ENCODE assay signal across 12 cellular contexts in the genomic region with DNA sequence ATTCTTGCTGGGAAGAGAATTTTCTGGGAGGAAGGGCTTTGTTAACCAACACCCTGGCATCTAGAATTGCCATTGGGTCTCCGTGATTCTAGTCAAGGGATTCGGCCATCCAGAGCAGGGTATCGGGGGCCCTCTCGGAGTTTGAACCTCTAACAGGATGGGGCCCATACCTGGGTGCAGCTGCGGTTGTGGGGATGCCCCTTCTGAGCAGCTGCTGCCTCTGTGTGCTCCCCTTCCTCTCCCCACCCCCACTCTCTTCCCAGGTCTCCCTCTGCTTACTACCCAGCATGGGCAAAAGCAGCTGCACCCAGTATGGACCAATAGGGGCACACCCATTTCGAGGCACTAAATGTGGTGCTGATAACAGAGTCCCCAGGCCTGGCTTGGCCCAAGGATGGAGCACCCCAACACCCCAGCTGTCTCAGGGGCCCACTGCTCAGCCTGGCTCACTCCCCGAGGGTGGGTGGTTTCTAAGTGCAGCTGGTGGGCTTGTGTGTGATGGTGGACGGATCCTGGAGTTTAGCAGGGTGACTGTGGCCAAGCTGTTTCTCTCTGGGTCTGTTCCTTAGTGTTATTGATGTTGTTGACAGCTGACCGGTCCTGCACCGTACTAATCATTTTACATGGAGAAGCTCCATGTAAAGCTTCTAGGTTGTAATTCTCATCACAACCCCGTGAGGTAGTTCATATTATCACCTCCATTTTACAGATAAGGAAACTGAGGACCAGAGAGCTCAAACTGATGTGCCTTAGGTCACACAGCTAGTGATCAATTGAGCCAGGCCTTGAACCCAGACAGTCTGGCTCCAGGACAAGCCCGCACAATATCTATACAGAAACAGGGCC. TPM values are rescaled to one million over a fixed set of nuclear protein-coding genes. Genes with fewer than 3 reads are reported as not detected.
DNase-seq lines count a peak whose midpoint lies in the region; ATAC-seq and TF ChIP-seq lines count a peak whose summit lies in the region.
"Had no signal": no experiment of that assay in that cellular context is flagged by ENCODE, and none has a peak within 500 bp of the region (broad histone marks: within the 10 kb centered on the region; RNA-seq: fewer than 3 reads in every experiment).

No MANE protein-coding gene starts in this region.

- no peaks in the 10 kb centered on the region for H3K36me3 ChIP-seq in left ventricle myocardium inferior
- H3K36me3 ChIP-seq in brain microvascular endothelial cell (replicated peaks), result no peaks in the 10 kb centered on the region
- H3K36me3 ChIP-seq in upper lobe of left lung, result no peaks in the 10 kb centered on the region
- H3K36me3 ChIP-seq: HAP-1 had no signal

- H3K4me3 Mint-ChIP-seq in activated T-helper 17 cell treated with anti-CD3 and anti-CD28 coated beads, Interleukin-2, amount 50 U/mL, for 72 hours, result no peak overlapping the region
- H3K4me3 Mint-ChIP-seq: natural killer cell treated with Interleukin-12 subunit alpha and Interleukin-12 subunit beta and Interleukin-15 and Interleukin-18, amount 100 ng/mL, for 72 hours; T-helper 1 cell treated with Interleukin-12 subunit alpha and Interleukin-12 subunit beta and Interleukin-4 antibody, amounts not matched to agents 30 μg/mL and 1 μg/mL, for 36 hours had no signal

- no peaks in the 10 kb centered on the region for H3K27me3 Mint-ChIP-seq in activated T-helper 17 cell treated with anti-CD3 and anti-CD28 coated beads, Interleukin-2, amount 50 U/mL, for 72 hours
- H3K27me3 Mint-ChIP-seq: natural killer cell treated with Interleukin-12 subunit alpha and Interleukin-12 subunit beta and Interleukin-15 and Interleukin-18, amount 100 ng/mL, for 72 hours had no signal

- no peak for TF ChIP-seq EP300 in upper lobe of left lung (IDR thresholded peaks at IDR 0.05)

- H3K4me1 ChIP-seq in left ventricle myocardium inferior (peaks cover 60% of the 10 kb centered on the region), upper lobe of left lung (peaks cover 0 to 5% (median 0%) of the 10 kb centered on the region in 4 donors)
- H3K4me1 ChIP-seq: HAP-1 had no signal

- 86 to 91% methylated on average over 6 to 12 of the region's 12 CpGs for WGBS in upper lobe of left lung, 2 donors

- H3K27ac Mint-ChIP-seq in activated T-helper 17 cell treated with anti-CD3 and anti-CD28 coated beads, Interleukin-2, amount 50 U/mL, for 72 hours, result no peak overlapping the region
- H3K27ac Mint-ChIP-seq: natural killer cell treated with Interleukin-12 subunit alpha and Interleukin-12 subunit beta and Interleukin-15 and Interleukin-18, amount 100 ng/mL, for 72 hours had no signal

- intact Hi-C loops in left ventricle myocardium inferior (cut with micrococcal nuclease) (no loop called here), Right ventricle myocardium superior (cut with DNase I) (no loop called here)

- H3K27ac ChIP-seq in left ventricle myocardium inferior (replicated peaks) (peak overlapping the region; percentile 41), brain microvascular endothelial cell (no peak overlapping the region), upper lobe of left lung (no peak overlapping the region)

- TF ChIP-seq CTCF in left ventricle myocardium inferior (IDR thresholded peaks at IDR 0.05; ENCODE audit: borderline replicate concordance), result no peak
- no peak for TF ChIP-seq CTCF in brain microvascular endothelial cell (IDR thresholded peaks at IDR 0.05; ENCODE audit: low read depth, low read length, missing control alignments)
- no peak for TF ChIP-seq CTCF in upper lobe of left lung (IDR thresholded peaks at IDR 0.05)

- no peaks in the 10 kb centered on the region for H3K9me3 Mint-ChIP-seq in activated T-helper 17 cell treated with anti-CD3 and anti-CD28 coated beads, Interleukin-2, amount 50 U/mL, for 72 hours
- H3K9me3 Mint-ChIP-seq: natural killer cell treated with Interleukin-12 subunit alpha and Interleukin-12 subunit beta and Interleukin-15 and Interleukin-18, amount 100 ng/mL, for 72 hours; T-helper 1 cell treated with Interleukin-12 subunit alpha and Interleukin-12 subunit beta and Interleukin-4 antibody, amounts not matched to agents 30 μg/mL and 1 μg/mL, for 36 hours had no signal

- H3K9me3 ChIP-seq in left ventricle myocardium inferior (replicated peaks), result no peaks in the 10 kb centered on the region
- H3K9me3 ChIP-seq in upper lobe of left lung, result no peaks in the 10 kb centered on the region
- H3K9me3 ChIP-seq: HAP-1 had no signal

- DNase-seq in left ventricle myocardium inferior, result no peak
- DNase-seq in Right ventricle myocardium superior, result no peak
- DNase-seq in myocyte (ENCODE audit: low read depth), result peak; percentile 41
- DNase-seq in NCI-H187 (lab: John Stamatoyannopoulos, UW), result no peak
- no peak for DNase-seq in brain microvascular endothelial cell
- DNase-seq in upper lobe of left lung, result no peak
- DNase-seq: NCI-H1436 had no signal

- TF ChIP-seq POLR2A in upper lobe of left lung (IDR thresholded peaks at IDR 0.05), result no peak

- in situ Hi-C loops in brain microvascular endothelial cell (cut with HindIII; ENCODE audit: low pct_ligation_motif_present, low sequenced_read_pairs), result no loop called here

- peaks cover 5% of the 10 kb centered on the region for H3K4me1 Mint-ChIP-seq in activated T-helper 17 cell treated with anti-CD3 and anti-CD28 coated beads, Interleukin-2, amount 50 U/mL, for 72 hours

- ATAC-seq in Right ventricle myocardium superior (ENCODE audit: poor library complexity) (no peak), HG03135 (IDR thresholded peaks at IDR 0.05; ENCODE audit: unreplicated experiment) (no peak), upper lobe of left lung (ENCODE audit: low FRiP score in 2 of 2) (no peak)
- ATAC-seq in activated T-helper 17 cell treated with anti-CD3 and anti-CD28 coated beads, Interleukin-2, amount 50 U/mL, for 72 hours (replicated peaks), result peak; percentile 38
- ATAC-seq: natural killer cell treated with Interleukin-12 subunit alpha and Interleukin-12 subunit beta and Interleukin-15 and Interleukin-18, amount 100 ng/mL, for 72 hours had no signal

- no peaks in the 10 kb centered on the region for H3K36me3 Mint-ChIP-seq in activated T-helper 17 cell treated with anti-CD3 and anti-CD28 coated beads, Interleukin-2, amount 50 U/mL, for 72 hours (ENCODE audit: low read depth)
- H3K36me3 Mint-ChIP-seq: natural killer cell treated with Interleukin-12 subunit alpha and Interleukin-12 subunit beta and Interleukin-15 and Interleukin-18, amount 100 ng/mL, for 72 hours had no signal

- no peaks in the 10 kb centered on the region for H3K27me3 ChIP-seq in left ventricle myocardium inferior (ENCODE audit: low read depth)
- no peaks in the 10 kb centered on the region for H3K27me3 ChIP-seq in brain microvascular endothelial cell (replicated peaks)
- no peaks in the 10 kb centered on the region for H3K27me3 ChIP-seq in upper lobe of left lung

- H3K4me3 ChIP-seq in left ventricle myocardium inferior (no peak overlapping the region), brain microvascular endothelial cell (ENCODE audit: low read depth, low read length) (no peak overlapping the region), upper lobe of left lung (no peak overlapping the region)
- H3K4me3 ChIP-seq: HAP-1 had no signal

RNA-seq across cellular contexts. Expression of a gene that starts 13.2 kb away (rescaled TPM):
- total RNA-seq in left ventricle myocardium inferior (82.5 TPM), Right ventricle myocardium superior (75.0 TPM), myocyte (64.2 and 73.7 TPM in 2 replicates), upper lobe of left lung (10 to 100 TPM; 22.6 to 45.0 (median 24.4) TPM)
- 10 to 100 TPM in 1 of 2 donors, 1 to 10 TPM in 1; 9.4 to 10.5 TPM for total RNA-seq in activated T-helper 17 cell treated with anti-CD3 and anti-CD28 coated beads, Interleukin-2, amount 50 U/mL, for 72 hours
- 16.5 TPM for polyA plus RNA-seq in myocyte (2012)

RNA-seq across cellular contexts. Expression of a gene that starts 53.4 kb away (rescaled TPM):
- total RNA-seq in left ventricle myocardium inferior (7.1 TPM), Right ventricle myocardium superior (6.0 TPM), myocyte (32.8 and 35.1 TPM in 2 replicates), upper lobe of left lung (10 to 100 TPM; 11.5 to 26.8 (median 15.3) TPM)
- total RNA-seq in activated T-helper 17 cell treated with anti-CD3 and anti-CD28 coated beads, Interleukin-2, amount 50 U/mL, for 72 hours, result 10 to 100 TPM; 15.9 to 17.7 TPM
- polyA plus RNA-seq in myocyte (2012), result 16.0 TPM

RNA-seq across cellular contexts. Expression of a gene that starts 59.7 kb away (rescaled TPM):
- total RNA-seq in left ventricle myocardium inferior (41.5 TPM), Right ventricle myocardium superior (39.7 TPM), myocyte (69.2 and 71.9 TPM in 2 replicates), upper lobe of left lung (10 to 100 TPM; 24.6 to 71.3 (median 50.8) TPM)
- total RNA-seq in activated T-helper 17 cell treated with anti-CD3 and anti-CD28 coated beads, Interleukin-2, amount 50 U/mL, for 72 hours, result 10 to 100 TPM; 35.8 to 53.6 TPM
- polyA plus RNA-seq in myocyte (2012), result 46.6 TPM
